8 cellular contexts compared by ENCODE assay signal in genomic region chr15:68558318-68559305, GRCh38. TPM values are rescaled to one million over a fixed set of nuclear protein-coding genes. Genes with fewer than 3 reads are reported as not detected.
DNase-seq lines count a peak whose midpoint lies in the region; ATAC-seq and TF ChIP-seq lines count a peak whose summit lies in the region.

No MANE protein-coding gene starts in this region.

- TF ChIP-seq CTCF in OCI-LY1 (IDR thresholded peaks at IDR 0.05; ENCODE audit: low read length) = no peak
- TF ChIP-seq CTCF in nephron progenitor cell (IDR thresholded peaks at IDR 0.05) = no peak

- peak overlapping the region; percentile 36 for H3K4me2 ChIP-seq in OCI-LY1 (ENCODE audit: low read length)

- H3K9me3 ChIP-seq in CD4-positive, CD25-positive, alpha-beta regulatory T cell (ENCODE audit: control insufficient read depth in 2 of 2, low read length in 2 of 2) = no peaks in the 10 kb centered on the region
- H3K9me3 ChIP-seq in OCI-LY1 (ENCODE audit: low read length) = no peaks in the 10 kb centered on the region
- no peaks in the 10 kb centered on the region for H3K9me3 ChIP-seq in endocrine pancreas (ENCODE audit: control insufficient read depth, low read length)

- peaks cover 21% of the 10 kb centered on the region for H3K27me3 ChIP-seq in CD4-positive, CD25-positive, alpha-beta regulatory T cell (ENCODE audit: control insufficient read depth, insufficient read depth, low read length)
- H3K27me3 ChIP-seq in OCI-LY1 (ENCODE audit: insufficient read depth, low read length) (no peaks in the 10 kb centered on the region), endocrine pancreas (ENCODE audit: control insufficient read depth, insufficient read depth, low read length) (no peaks in the 10 kb centered on the region)

- H3F3A ChIP-seq in OCI-LY1 (ENCODE audit: insufficient read depth, low read length) = no peaks in the 10 kb centered on the region

- no peaks in the 10 kb centered on the region for H3K36me3 Mint-ChIP-seq in CD4-positive, CD25-positive, alpha-beta regulatory T cell
- H3K36me3 Mint-ChIP-seq in nephron progenitor cell (ENCODE audit: low read depth) = no peaks in the 10 kb centered on the region

- no peak overlapping the region for H2AFZ ChIP-seq in OCI-LY1 (ENCODE audit: low read length)

- H3K9ac ChIP-seq in OCI-LY1 (ENCODE audit: low read length) (no peak overlapping the region), endocrine pancreas (ENCODE audit: control insufficient read depth, insufficient read depth, low read length) (peak overlapping the region; percentile 60)

- DNase-seq in CD4-positive, CD25-positive, alpha-beta regulatory T cell = peak in 1 of 3 donors; percentile 13
- no peak for DNase-seq in nephron progenitor cell
- no peak for DNase-seq in stimulated activated naive CD4-positive, alpha-beta T cell (lab: John Stamatoyannopoulos, UW)
- DNase-seq in OCI-M1 (lab: John Stamatoyannopoulos, UW) = no peak
- DNase-seq in A172 (ENCODE audit: low spot score) = no peak

- ATAC-seq in CD4-positive, CD25-positive, alpha-beta regulatory T cell (ENCODE audit: low read depth in 2 of 2) = no peak
- no peak for ATAC-seq in HG02870 (IDR thresholded peaks at IDR 0.05; ENCODE audit: unreplicated experiment)

- H3K9me2 ChIP-seq in OCI-LY1 (ENCODE audit: low read depth, low read length) = no peaks in the 10 kb centered on the region

- no peaks in the 10 kb centered on the region for H4K20me1 ChIP-seq in OCI-LY1 (ENCODE audit: insufficient read depth, low read length)

- no peaks in the 10 kb centered on the region for H3K79me2 ChIP-seq in OCI-LY1 (ENCODE audit: insufficient read depth, low read length)

- peak overlapping the region; percentile 41 for H3K4me3 ChIP-seq in CD4-positive, CD25-positive, alpha-beta regulatory T cell (ENCODE audit: low read depth, low read length)
- H3K4me3 ChIP-seq in OCI-LY1 (ENCODE audit: low read depth, low read length, poor library complexity, severe bottlenecking) (peak overlapping the region; percentile 29), endocrine pancreas (ENCODE audit: control insufficient read depth, insufficient read depth, low read length) (peak overlapping the region; percentile 64)

- H3K27ac Mint-ChIP-seq in CD4-positive, CD25-positive, alpha-beta regulatory T cell = peak overlapping the region in 1 of 3 donors; percentile 32
- no peak overlapping the region for H3K27ac Mint-ChIP-seq in nephron progenitor cell

- H3K9me3 Mint-ChIP-seq in CD4-positive, CD25-positive, alpha-beta regulatory T cell = no peaks in the 10 kb centered on the region
- H3K9me3 Mint-ChIP-seq in nephron progenitor cell = no peaks in the 10 kb centered on the region

- peak overlapping the region in 2 of 4 donors; percentile 80 for H3K4me3 Mint-ChIP-seq in CD4-positive, CD25-positive, alpha-beta regulatory T cell
- H3K4me3 Mint-ChIP-seq in nephron progenitor cell = peak overlapping the region; percentile 92

- peaks cover 65% of the 10 kb centered on the region for H3K27me3 Mint-ChIP-seq in CD4-positive, CD25-positive, alpha-beta regulatory T cell
- peaks cover 65% of the 10 kb centered on the region for H3K27me3 Mint-ChIP-seq in nephron progenitor cell (ENCODE audit: low read depth, poor library complexity)

- peaks cover 0 to 19% (median 9%) of the 10 kb centered on the region in 4 donors for H3K4me1 Mint-ChIP-seq in CD4-positive, CD25-positive, alpha-beta regulatory T cell
- H3K4me1 Mint-ChIP-seq in nephron progenitor cell = peaks cover 56% of the 10 kb centered on the region

- no peaks in the 10 kb centered on the region for H3K36me3 ChIP-seq in CD4-positive, CD25-positive, alpha-beta regulatory T cell (ENCODE audit: control insufficient read depth, insufficient read depth, low read length)
- H3K36me3 ChIP-seq in OCI-LY1 (ENCODE audit: insufficient read depth, low read length) = no peaks in the 10 kb centered on the region
- no peaks in the 10 kb centered on the region for H3K36me3 ChIP-seq in endocrine pancreas (ENCODE audit: control insufficient read depth, insufficient read depth, low read length)

- H3K4me1 ChIP-seq in CD4-positive, CD25-positive, alpha-beta regulatory T cell (ENCODE audit: control insufficient read depth, insufficient read depth, low read length, poor library complexity, severe bottlenecking) = peaks cover 12% of the 10 kb centered on the region
- H3K4me1 ChIP-seq in OCI-LY1 (ENCODE audit: insufficient read depth, low read length, severe bottlenecking) (peaks cover 29% of the 10 kb centered on the region), endocrine pancreas (ENCODE audit: control insufficient read depth, insufficient read depth, low read length) (no peaks in the 10 kb centered on the region)

- H3K27ac ChIP-seq in CD4-positive, CD25-positive, alpha-beta regulatory T cell (ENCODE audit: insufficient read depth, low read length, poor library complexity, severe bottlenecking) = no peak overlapping the region
- no peak overlapping the region for H3K27ac ChIP-seq in OCI-LY1 (ENCODE audit: low read depth, low read length, poor library complexity, severe bottlenecking)

RNA-seq across cellular contexts. Expression of gene CORO2B, which starts 20.2 kb away (rescaled TPM):
- not detected for total RNA-seq in CD4-positive, CD25-positive, alpha-beta regulatory T cell
- not detected for polyA plus RNA-seq in CD4-positive, CD25-positive, alpha-beta regulatory T cell
- total RNA-seq in A172 (2014; rRNA removed; shearing (Covaris generic)) = 0.43 and 1.2 TPM in 2 replicates
